Comparison of ENCODE assay signal across 13 cellular contexts in genomic region chr12:103105971-103106597, GRCh38.
DNase-seq lines count a peak whose midpoint lies in the region; ATAC-seq and TF ChIP-seq lines count a peak whose summit lies in the region.
"Had no signal": no experiment of that assay in that cellular context is flagged by ENCODE, and none has a peak within 500 bp of the region (broad histone marks: within the 10 kb centered on the region; RNA-seq: fewer than 3 reads in every experiment).

No MANE protein-coding gene starts in this region.

- TF ChIP-seq CTCF in vagina (IDR thresholded peaks at IDR 0.05): no peak

- H3K4me3 ChIP-seq in vagina: no peak overlapping the region
- H3K4me3 ChIP-seq: coronary artery had no signal

- intact Hi-C loops in Right ventricle myocardium superior (cut with DNase I) (no loop called here), vagina (cut with DNase I) (no loop called here)

- peak; percentile 53 for ATAC-seq in GM18519 (IDR thresholded peaks at IDR 0.05; ENCODE audit: low FRiP score, unreplicated experiment)
- ATAC-seq in GM21381 (IDR thresholded peaks at IDR 0.05; ENCODE audit: unreplicated experiment): peak; percentile 63
- ATAC-seq in HG02885 (IDR thresholded peaks at IDR 0.05; ENCODE audit: poor library complexity, unreplicated experiment): peak; percentile 61
- ATAC-seq in HG03558 (IDR thresholded peaks at IDR 0.05; ENCODE audit: extremely low read depth, unreplicated experiment): peak; percentile 40
- ATAC-seq in Right ventricle myocardium superior (ENCODE audit: poor library complexity): no peak
- ATAC-seq: stimulated activated naive B cell treated with anti-CD40 and anti-IgM and Interleukin-4, amounts not matched to agents 10 μg/mL and 1 μg/mL and 100 μg/mL, for 72 hours had no signal

- TF ChIP-seq POLR2A in vagina (IDR thresholded peaks at IDR 0.05): no peak

- no peak overlapping the region for H3K27ac ChIP-seq in vagina
- H3K27ac ChIP-seq: coronary artery had no signal

- H3K36me3 ChIP-seq in vagina: no peaks in the 10 kb centered on the region
- H3K36me3 ChIP-seq: BE2C had no signal

- no peaks in the 10 kb centered on the region for H3K4me1 ChIP-seq in vagina

- no peaks in the 10 kb centered on the region for H3K9me3 ChIP-seq in vagina
- H3K9me3 ChIP-seq: BE2C had no signal

- DNase-seq in activated CD4-positive, alpha-beta T cell treated with anti-CD3 and anti-CD28 coated beads, Interleukin-2, amount 50 U/mL, for 1 hour: no peak
- DNase-seq in DMS 273 treated with DMSO at 0.1 percent for 48 hours (lab: John Stamatoyannopoulos, UW) (no peak), Right ventricle myocardium superior (no peak), vagina (ENCODE audit: extremely low spot score in 2 of 2) (no peak)
- DNase-seq: BE2C; NCI-H1092 treated with DMSO at 0.1 percent for 48 hours; NCI-H526 treated with DMSO at 0.1 percent for 48 hours; stimulated activated naive B cell treated with anti-CD40 and anti-IgM and Interleukin-4, amounts not matched to agents 10 μg/mL and 1 μg/mL and 100 μg/mL, for 72 hours had no signal

- no peaks in the 10 kb centered on the region for H3K27me3 ChIP-seq in vagina
- H3K27me3 ChIP-seq: BE2C had no signal
